ENCODE assay signal across 8 cellular contexts in the genomic region with DNA sequence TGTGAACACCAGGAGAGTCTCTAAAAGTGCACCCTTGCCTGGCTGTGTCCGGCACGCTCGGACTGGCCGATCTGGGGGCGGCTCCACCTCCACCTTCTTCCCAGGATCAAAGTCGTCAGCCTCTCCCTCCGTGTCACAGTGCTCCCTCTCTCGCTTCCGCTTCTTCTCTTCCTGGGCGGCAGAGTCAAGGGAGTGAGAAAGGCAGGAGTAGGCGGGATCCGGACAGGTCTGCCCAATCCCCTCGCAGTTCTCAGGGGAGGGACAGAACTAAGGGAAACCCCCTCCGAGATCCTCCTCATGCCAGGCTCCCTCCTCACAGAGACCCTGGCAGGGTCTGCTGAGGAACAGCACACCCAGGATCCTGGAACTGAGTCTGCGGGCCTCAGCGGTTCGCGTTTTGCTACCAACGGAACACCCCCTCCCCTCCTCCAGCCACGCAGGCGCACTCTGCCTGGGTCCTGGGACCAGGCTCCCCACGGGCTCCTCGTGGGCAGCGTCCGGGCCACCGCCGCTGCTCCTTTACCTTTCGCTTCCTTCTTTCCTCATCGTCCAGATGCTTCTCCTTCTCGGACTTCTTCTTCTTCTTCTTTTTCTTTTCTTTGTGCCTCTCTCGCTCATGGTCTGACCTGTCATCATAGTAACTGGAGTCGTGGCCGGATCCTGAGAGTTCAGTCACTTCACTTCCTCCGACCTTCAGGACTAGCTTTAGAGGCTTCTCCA. TPM values are rescaled to one million over a fixed set of nuclear protein-coding genes. Genes with fewer than 3 reads are reported as not detected.
DNase-seq lines count a peak whose midpoint lies in the region; ATAC-seq and TF ChIP-seq lines count a peak whose summit lies in the region.

No MANE protein-coding gene starts in this region.

- no peaks in the 10 kb centered on the region for H3K9me3 ChIP-seq in right atrium auricular region

- in situ Hi-C loops in GM13976 (cut with MboI; ENCODE audit: low sequenced_read_pairs, unreplicated experiment), result no loop called here

- TF ChIP-seq CTCF in right atrium auricular region (IDR thresholded peaks at IDR 0.05), result no peak
- TF ChIP-seq CTCF in activated B cell treated with CpG ODN at 0.5 μM for 24 hours (IDR thresholded peaks at IDR 0.05), result no peak
- no peak for TF ChIP-seq CTCF in GM13976 (IDR thresholded peaks at IDR 0.05; ENCODE audit: borderline replicate concordance, control extremely low read depth, extremely low read depth, insufficient read depth, missing control alignments)

- H3K27me3 Mint-ChIP-seq in activated B cell treated with CpG ODN at 0.5 μM for 24 hours, result no peaks in the 10 kb centered on the region
- peaks cover 0 to 2% (median 2%) of the 10 kb centered on the region in 3 donors for H3K27me3 Mint-ChIP-seq in immature natural killer cell (ENCODE audit: low read depth in 3 of 3)

- H3K36me3 Mint-ChIP-seq in activated B cell treated with CpG ODN at 0.5 μM for 24 hours (ENCODE audit: low read depth) (peaks cover 51% of the 10 kb centered on the region), immature natural killer cell (peaks cover 11 to 27% (median 24%) of the 10 kb centered on the region in 3 donors)

- peak overlapping the region; percentile 88 for H3K4me3 Mint-ChIP-seq in activated B cell treated with CpG ODN at 0.5 μM for 24 hours
- H3K4me3 Mint-ChIP-seq in immature natural killer cell, result peak overlapping the region; percentile 81 to 88 (median 85)

- intact Hi-C loops in left ventricle myocardium superior (cut with micrococcal nuclease) (no loop called here), activated B cell treated with CpG ODN at 0.5 μM for 24 hours (cut with micrococcal nuclease) (loop anchor here (5.0 kb wide), 1 partner anchor 109 kb away; a partner anchor contains a TSS)

- H3K4me1 Mint-ChIP-seq in activated B cell treated with CpG ODN at 0.5 μM for 24 hours (peaks cover 15% of the 10 kb centered on the region), immature natural killer cell (peaks cover 16 to 29% of the 10 kb centered on the region in 2 donors)

- H3K27ac ChIP-seq in right atrium auricular region (no peak overlapping the region), substantia nigra (ENCODE audit: low read depth, low read length, poor library complexity, severe bottlenecking) (peak overlapping the region; percentile 85)

- peak overlapping the region; percentile 82 to 90 for H3K4me3 ChIP-seq in right atrium auricular region

- no peaks in the 10 kb centered on the region for H3K9me3 Mint-ChIP-seq in activated B cell treated with CpG ODN at 0.5 μM for 24 hours
- H3K9me3 Mint-ChIP-seq in immature natural killer cell, result no peaks in the 10 kb centered on the region

- peaks cover 41% of the 10 kb centered on the region for H3K36me3 ChIP-seq in right atrium auricular region

- DNase-seq in right atrium auricular region (ENCODE audit: low spot score), result no peak
- DNase-seq in left ventricle myocardium superior, result no peak
- DNase-seq in activated B cell treated with CpG ODN at 0.5 μM for 24 hours, result no peak
- DNase-seq in immature natural killer cell, result no peak
- DNase-seq in substantia nigra (lab: John Stamatoyannopoulos, UW), result peak in 1 of 49 donors; percentile 38
- DNase-seq in midbrain (lab: John Stamatoyannopoulos, UW), result no peak
- DNase-seq in GM13976 (ENCODE audit: low spot score), result no peak
- DNase-seq in mesenteric fat pad (ENCODE audit: low spot score), result no peak

- no peak overlapping the region for H3K27ac Mint-ChIP-seq in activated B cell treated with CpG ODN at 0.5 μM for 24 hours
- peak overlapping the region in 5 of 6 donors; percentile 13 to 91 (median 81) for H3K27ac Mint-ChIP-seq in immature natural killer cell

- POLR2A ChIA-PET in activated B cell treated with CpG ODN at 0.5 μM for 24 hours (lab: Charles Lee), result no interaction called here

- H3K27me3 ChIP-seq in right atrium auricular region, result no peaks in the 10 kb centered on the region

- CTCF ChIA-PET in activated B cell treated with CpG ODN at 0.5 μM for 24 hours (lab: Charles Lee), result interaction anchor here (1.7 to 2.5 kb wide), 2 partner anchors 12 to 445 kb away, joined by 4 to 8 read pairs; no protein-coding TSS in a partner anchor

- ATAC-seq in left ventricle myocardium superior, result no peak
- ATAC-seq in activated B cell treated with CpG ODN at 0.5 μM for 24 hours (ENCODE audit: low read depth), result no peak

- H3K4me1 ChIP-seq in right atrium auricular region, result peaks cover 0 to 23% of the 10 kb centered on the region in 2 donors

RNA-seq across cellular contexts. Expression of a gene that starts 1.3 kb away (rescaled TPM):
- total RNA-seq in right atrium auricular region (10 to 100 TPM; 15.0 to 16.1 TPM), left ventricle myocardium superior (26.1 TPM), activated B cell treated with CpG ODN at 0.5 μM for 24 hours (53.0 and 67.8 TPM in 2 replicates), mesenteric fat pad (38.2 TPM)
- polyA plus RNA-seq in immature natural killer cell, result 10 to 100 TPM in 2 of 3 donors, 1 to 10 TPM in 1; 7.5 to 16.6 (median 16.4) TPM

RNA-seq across cellular contexts. Expression of a gene that starts 1.4 kb away (rescaled TPM):
- under 1 TPM; 0.20 to 0.93 TPM for total RNA-seq in right atrium auricular region
- total RNA-seq in left ventricle myocardium superior, result 0.32 TPM
- 3.5 and 4.1 TPM in 2 replicates for total RNA-seq in activated B cell treated with CpG ODN at 0.5 μM for 24 hours
- 1 to 10 TPM in 1 of 3 donors, under 1 TPM in 2; 0.41 to 2.1 (median 0.72) TPM for polyA plus RNA-seq in immature natural killer cell
- total RNA-seq in mesenteric fat pad, result 1.2 TPM

RNA-seq across cellular contexts. Expression of a gene that starts 40.5 kb away (rescaled TPM):
- total RNA-seq in right atrium auricular region (10 to 100 TPM; 10.8 to 16.2 TPM), left ventricle myocardium superior (40.1 TPM), activated B cell treated with CpG ODN at 0.5 μM for 24 hours (0.78 and 1.6 TPM in 2 replicates), mesenteric fat pad (11.0 TPM)
- polyA plus RNA-seq in immature natural killer cell, result not detected
